32 cellular contexts compared by ENCODE assay signal in genomic region chr7:151692721-151693120, GRCh38.
A peak's percentile ranks its signal among the peaks of the same experiment; 100 is the strongest.
DNase-seq lines count a peak whose midpoint lies in the region; ATAC-seq, FAIRE-seq and TF ChIP-seq lines count a peak whose summit lies in the region.
"Had no signal": no experiment of that assay in that cellular context is flagged by ENCODE, and none has a peak within 500 bp of the region (broad histone marks: within the 10 kb centered on the region; RNA-seq: fewer than 3 reads in every experiment).

No MANE protein-coding gene starts in this region.

- H2BK5ac ChIP-seq in mesendoderm (ENCODE audit: low read length): no peak overlapping the region

- H3K27ac Mint-ChIP-seq in Caco-2 (ENCODE audit: unreplicated experiment): no peak overlapping the region
- H3K27ac Mint-ChIP-seq: activated CD4-positive, alpha-beta T cell treated with anti-CD3 and anti-CD28 coated beads, Interleukin-2, amount 10 ng/mL, durations not matched to agents 24 days and 14 days; activated T-cell treated with anti-CD3 and anti-CD28 coated beads, Interleukin-2, amount 50 U/mL, for 72 hours; CD4-positive, alpha-beta memory T cell; effector memory CD8-positive, alpha-beta T cell; stimulated activated effector memory CD8-positive, alpha-beta T cell treated with anti-CD3 and anti-CD28 coated beads, Interleukin-12 subunit alpha, Interleukin-12 subunit beta, amount 100 ng/mL, for 72 hours had no signal

- peak overlapping the region; percentile 22 for H3K56ac ChIP-seq in mesendoderm (ENCODE audit: low read length)

- no peaks in the 10 kb centered on the region for H3K79me2 ChIP-seq in mesendoderm (ENCODE audit: control insufficient read depth, insufficient read depth, low read length)

- no TSS peak for BruUV-seq in Caco-2 (replicated peaks; lab: Mats Ljungman, UMichigan)

- H3K4me2 ChIP-seq in A549 (no peak overlapping the region), mesendoderm (ENCODE audit: low read length) (no peak overlapping the region)

- H4K8ac ChIP-seq in mesendoderm (ENCODE audit: low read depth, low read length): no peak overlapping the region

- no peak for FAIRE-seq in A549 (lab: Jason Lieb, UNC)
- FAIRE-seq: GM18507, urothelium cell line had no signal

- H3K27ac ChIP-seq in A549 (peak overlapping the region; percentile 21 to 89; a peak in 4 of 6 replicates), mesendoderm (ENCODE audit: low read depth, low read length) (no peak overlapping the region)
- H3K27ac ChIP-seq: adrenal gland, breast epithelium, coronary artery, esophagus muscularis mucosa, SK-N-MC had no signal

- no peak for TF ChIP-seq POLR2A in A549 (IDR thresholded peaks at IDR 0.05; ENCODE audit: low read length)

- no peak for TF ChIP-seq EP300 in A549 (IDR thresholded peaks at IDR 0.05)

- CTCF ChIA-PET in A549 (lab: Yijun Ruan, JAX): interaction anchor here (0.6 to 1.8 kb wide), 5 partner anchors 12 to 175 kb away, joined by 3 to 5 read pairs (median 4); no protein-coding TSS in a partner anchor
- CTCF ChIA-PET in Caco-2 (lab: Charles Lee): interaction anchor here (1.3 kb wide), 1 partner anchor 61 kb away, joined by 5 read pairs; no protein-coding TSS in a partner anchor

- H3K79me1 ChIP-seq in mesendoderm (ENCODE audit: low read length): no peaks in the 10 kb centered on the region

- H3K27me3 Mint-ChIP-seq in Caco-2 (ENCODE audit: insufficient read depth, unreplicated experiment): no peaks in the 10 kb centered on the region
- H3K27me3 Mint-ChIP-seq: activated CD4-positive, alpha-beta T cell treated with anti-CD3 and anti-CD28 coated beads, Interleukin-2, amount 10 ng/mL, durations not matched to agents 24 days and 14 days; CD4-positive, alpha-beta memory T cell; effector memory CD8-positive, alpha-beta T cell had no signal

- intact Hi-C loops in Caco-2 (cut with micrococcal nuclease; ENCODE audit: unreplicated experiment) (loop anchor here (10.0 kb wide), 1 partner anchor 228 kb away; no protein-coding TSS in a partner anchor), Right ventricle myocardium superior (cut with DNase I) (no loop called here)

- peaks cover 25% of the 10 kb centered on the region for H3K4me1 Mint-ChIP-seq in Caco-2 (ENCODE audit: low read depth, unreplicated experiment)
- H3K4me1 Mint-ChIP-seq: activated CD4-positive, alpha-beta T cell treated with anti-CD3 and anti-CD28 coated beads, Interleukin-2, amount 10 ng/mL, durations not matched to agents 24 days and 14 days had no signal

- no peak overlapping the region for H3K18ac ChIP-seq in mesendoderm (ENCODE audit: low read length)

- H3K4me1 ChIP-seq in A549 (peaks cover 70% of the 10 kb centered on the region), Caco-2 (peaks cover 45% of the 10 kb centered on the region), mesendoderm (ENCODE audit: control insufficient read depth, low read depth, low read length) (peaks cover 5% of the 10 kb centered on the region)

- no peak overlapping the region for H2AK5ac ChIP-seq in mesendoderm (ENCODE audit: low read length)

- H4K5ac ChIP-seq in mesendoderm (ENCODE audit: low read length): no peak overlapping the region

- no peak for ATAC-seq in A549
- ATAC-seq in Right ventricle myocardium superior (ENCODE audit: poor library complexity): peak; percentile 28
- ATAC-seq: activated T-cell treated with anti-CD3 and anti-CD28 coated beads, Interleukin-2, amount 50 U/mL, for 72 hours; effector memory CD8-positive, alpha-beta T cell; stimulated activated effector memory CD8-positive, alpha-beta T cell treated with anti-CD3 and anti-CD28 coated beads, Interleukin-12 subunit alpha, Interleukin-12 subunit beta, amount 100 ng/mL, for 72 hours had no signal

- no peak overlapping the region for H2BK15ac ChIP-seq in mesendoderm (replicated peaks; ENCODE audit: low read depth)

- no peak overlapping the region for H2BK120ac ChIP-seq in mesendoderm (ENCODE audit: low read depth, low read length)

- DNase-seq in A549 (ENCODE audit: low read depth in 1 of 2, low spot score in 1 of 2) (no peak), Caco-2 (peak; percentile 52 to 62), Right ventricle myocardium superior (peak; percentile 59), mesendoderm (no peak), KG1 (lab: John Stamatoyannopoulos, UW) (no peak), AML-193 (lab: John Stamatoyannopoulos, UW) (no peak), amniotic stem cell (lab: John Stamatoyannopoulos, UW) (no peak), GM03348 (ENCODE audit: low spot score) (no peak)
- DNase-seq: activated CD4-positive, alpha-beta T cell treated with anti-CD3 and anti-CD28 coated beads, Interleukin-2, amount 10 ng/mL, durations not matched to agents 24 days and 14 days; activated naive CD4-positive, alpha-beta T cell treated with Interleukin-2 at 50 U/mL for 16 hours; activated T-cell treated with anti-CD3 and anti-CD28 coated beads, Interleukin-2, amount 50 U/mL, for 72 hours; adrenal gland; CD4-positive, alpha-beta memory T cell; DMS53; effector memory CD8-positive, alpha-beta T cell; foreskin melanocyte; GDM1; IMR-90; islet precursor cell; mammary epithelial cell; NCI-H1092; NCI-H2171; NCI-H526 treated with DMSO at 0.1 percent for 48 hours; occipital lobe; stimulated activated CD4-positive, alpha-beta T cell treated with anti-CD3 and anti-CD28 coated beads, Interleukin-2, amount 100 ng/mL, for 48 hours had no signal

- 95% methylated on average over 8 of the region's 9 CpGs for WGBS in A549 (ENCODE audit: missing lambda C conversion rate)
- WGBS in mesendoderm (ENCODE audit: extremely low coverage, insufficient coverage, low lambda C conversion rate): no CpG with 5 or more reads among the region's 9 CpGs

- no peak overlapping the region for H3K9ac ChIP-seq in mesendoderm (ENCODE audit: low read length)

- no peak for TF ChIP-seq RAD21 in A549 (conservative IDR thresholded peaks at IDR 0.05 in 1 of 2, IDR thresholded peaks at IDR 0.05 in 1 of 2)

- POLR2A ChIA-PET in A549 (lab: Yijun Ruan, JAX) (no interaction called here), Caco-2 (lab: Charles Lee) (no interaction called here)

- no peaks in the 10 kb centered on the region for H3K9me3 Mint-ChIP-seq in Caco-2 (ENCODE audit: unreplicated experiment)
- H3K9me3 Mint-ChIP-seq: activated CD4-positive, alpha-beta T cell treated with anti-CD3 and anti-CD28 coated beads, Interleukin-2, amount 10 ng/mL, durations not matched to agents 24 days and 14 days; activated T-cell treated with anti-CD3 and anti-CD28 coated beads, Interleukin-2, amount 50 U/mL, for 72 hours; CD4-positive, alpha-beta memory T cell; effector memory CD8-positive, alpha-beta T cell; stimulated activated effector memory CD8-positive, alpha-beta T cell treated with anti-CD3 and anti-CD28 coated beads, Interleukin-12 subunit alpha, Interleukin-12 subunit beta, amount 100 ng/mL, for 72 hours had no signal

- peaks cover 2% of the 10 kb centered on the region for H3K36me3 Mint-ChIP-seq in Caco-2 (ENCODE audit: insufficient read depth, unreplicated experiment)
- H3K36me3 Mint-ChIP-seq: stimulated activated effector memory CD8-positive, alpha-beta T cell treated with anti-CD3 and anti-CD28 coated beads, Interleukin-12 subunit alpha, Interleukin-12 subunit beta, amount 100 ng/mL, for 72 hours had no signal

- H3K27me3 ChIP-seq in Caco-2 (replicated peaks; ENCODE audit: control insufficient read depth, insufficient read depth, low read length): no peaks in the 10 kb centered on the region
- H3K27me3 ChIP-seq in mesendoderm (ENCODE audit: insufficient read depth, low read length, poor library complexity): no peaks in the 10 kb centered on the region
- H3K27me3 ChIP-seq: adrenal gland, breast epithelium, esophagus muscularis mucosa had no signal

- H3K23ac ChIP-seq in mesendoderm (ENCODE audit: low read length): peak overlapping the region; percentile 3

- TF ChIP-seq CTCF in A549 (IDR thresholded peaks at IDR 0.05) (no peak), Caco-2 (IDR thresholded peaks at IDR 0.05; ENCODE audit: insufficient read depth in 1 of 2, low read depth in 1 of 2, low read length in 1 of 2, severe bottlenecking in 1 of 2, unreplicated experiment in 1 of 2) (peak in 1 of 2 experiments; percentile 4)

- H3K36me3 ChIP-seq in Caco-2 (ENCODE audit: control insufficient read depth, insufficient read depth, low read length) (no peaks in the 10 kb centered on the region; the same call in 1 of the 2 replicates), mesendoderm (ENCODE audit: control insufficient read depth, insufficient read depth, low read length) (no peaks in the 10 kb centered on the region)
- H3K36me3 ChIP-seq: adrenal gland, breast epithelium, esophagus muscularis mucosa had no signal

- H3K4me3 Mint-ChIP-seq in Caco-2 (ENCODE audit: unreplicated experiment): no peak overlapping the region
- H3K4me3 Mint-ChIP-seq: activated CD4-positive, alpha-beta T cell treated with anti-CD3 and anti-CD28 coated beads, Interleukin-2, amount 10 ng/mL, durations not matched to agents 24 days and 14 days; activated T-cell treated with anti-CD3 and anti-CD28 coated beads, Interleukin-2, amount 50 U/mL, for 72 hours; CD4-positive, alpha-beta memory T cell; effector memory CD8-positive, alpha-beta T cell; stimulated activated effector memory CD8-positive, alpha-beta T cell treated with anti-CD3 and anti-CD28 coated beads, Interleukin-12 subunit alpha, Interleukin-12 subunit beta, amount 100 ng/mL, for 72 hours had no signal

- H3K4ac ChIP-seq in mesendoderm (ENCODE audit: low read depth, low read length): no peak overlapping the region

- H3K9me3 ChIP-seq in A549 (no peaks in the 10 kb centered on the region), Caco-2 (no peaks in the 10 kb centered on the region)
- H3K9me3 ChIP-seq: adrenal gland, breast epithelium, esophagus muscularis mucosa had no signal

- H3K4me3 ChIP-seq in A549 (no peak overlapping the region), Caco-2 (ENCODE audit: low read depth, low read length) (no peak overlapping the region), mesendoderm (ENCODE audit: low read length) (no peak overlapping the region)
- H3K4me3 ChIP-seq: adrenal gland, breast epithelium, coronary artery, esophagus muscularis mucosa, SK-N-MC had no signal

TF ChIP-seq in A549, 52 proteins besides CTCF, POLR2A, EP300 and RAD21:
- no peak for TF ChIP-seq NFE2L2 (conservative IDR thresholded peaks at IDR 0.05; ENCODE audit: low read length)
- no peak for TF ChIP-seq CBX8 (IDR thresholded peaks at IDR 0.05)
- TF ChIP-seq EHF (CRISPR knock-in tag; IDR thresholded peaks at IDR 0.05): no peak
- no peak for TF ChIP-seq EHMT2 (IDR thresholded peaks at IDR 0.05; ENCODE audit: low read depth)

Comparison
In these comparisons a context has a peak if more than half of its experiments do, and no peak if none do; other contexts are left out.
1. DNase-seq: peak in Caco-2 (2 of 2) and Right ventricle myocardium superior (single experiment); none in A549 (0 of 2), mesendoderm (single experiment), KG1 (single experiment), AML-193 (0 of 2), amniotic stem cell (single experiment) and GM03348 (single experiment).